ENCODE assay signal across 22 cellular contexts in the genomic region with DNA sequence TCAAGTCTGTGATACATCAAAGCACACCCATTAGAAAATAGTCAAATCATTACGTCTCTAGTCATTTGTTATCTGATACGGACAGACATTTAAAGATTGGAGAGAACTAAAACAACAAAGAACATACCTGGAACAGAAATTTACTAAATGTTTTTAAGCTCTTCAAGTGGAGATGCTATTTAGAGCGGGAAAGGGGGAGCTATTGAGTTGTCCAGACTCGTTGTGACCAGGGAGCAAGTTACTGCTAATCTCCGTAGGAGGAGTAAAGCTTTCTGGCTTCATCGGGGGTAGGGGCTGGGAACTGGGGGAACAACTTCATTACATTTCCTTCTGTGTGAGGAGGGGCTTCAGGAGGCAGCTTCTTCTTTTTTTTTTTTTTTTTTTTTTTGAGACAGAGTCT.
"Had no signal": no experiment of that assay in that cellular context is flagged by ENCODE, and none has a peak within 500 bp of the region (broad histone marks: within the 10 kb centered on the region; RNA-seq: fewer than 3 reads in every experiment).

No MANE protein-coding gene starts in this region.

- ATAC-seq: heart right ventricle; left cardiac atrium; lower lobe of right lung; natural killer cell treated with Interleukin-12 subunit alpha and Interleukin-12 subunit beta and Interleukin-15 and Interleukin-18, amount 100 ng/mL, for 72 hours; right cardiac atrium had no signal

- DNase-seq: cerebellar nuclear complex; colonic mucosa; dermis blood vessel endothelial cell; effector CD4-positive, alpha-beta T cell; foreskin melanocyte; heart right ventricle; immature natural killer cell; left cardiac atrium; left ventricle myocardium inferior; lower lobe of right lung; midbrain; right cardiac atrium; small intestine; stimulated activated CD4-positive, alpha-beta T cell treated with anti-CD3 and anti-CD28 coated beads, Interleukin-12 subunit alpha, Interleukin-12 subunit beta, amount 100 ng/mL, for 4 hours; stimulated activated naive CD4-positive, alpha-beta T cell treated with Interleukin-2 at 50 U/mL for 16 hours; tibial artery; upper lobe of left lung; uterus had no signal

- H3K4me1 ChIP-seq: colonic mucosa, heart right ventricle, left ventricle myocardium inferior, lower lobe of right lung, suprapubic skin, tibial artery, upper lobe of left lung, uterus had no signal

- H3K36me3 Mint-ChIP-seq: immature natural killer cell; natural killer cell treated with Interleukin-12 subunit alpha and Interleukin-12 subunit beta and Interleukin-15 and Interleukin-18, amount 100 ng/mL, for 72 hours had no signal

- H3K27ac Mint-ChIP-seq: immature natural killer cell; memory B cell; natural killer cell treated with Interleukin-12 subunit alpha and Interleukin-12 subunit beta and Interleukin-15 and Interleukin-18, amount 100 ng/mL, for 72 hours had no signal

- H3K27me3 ChIP-seq: colonic mucosa, upper lobe of left lung had no signal

- H3K9me3 ChIP-seq: colonic mucosa, heart right ventricle, left ventricle myocardium inferior, lower lobe of right lung, suprapubic skin, tibial artery, upper lobe of left lung, uterus had no signal

- H3K27ac ChIP-seq: colonic mucosa, heart right ventricle, left ventricle myocardium inferior, lower lobe of right lung, suprapubic skin, tibial artery, upper lobe of left lung, uterus had no signal

- H3K4me3 Mint-ChIP-seq: immature natural killer cell; memory B cell; natural killer cell treated with Interleukin-12 subunit alpha and Interleukin-12 subunit beta and Interleukin-15 and Interleukin-18, amount 100 ng/mL, for 72 hours had no signal

- H3K4me1 Mint-ChIP-seq: immature natural killer cell, memory B cell had no signal

- H3K9me3 Mint-ChIP-seq: immature natural killer cell; memory B cell; natural killer cell treated with Interleukin-12 subunit alpha and Interleukin-12 subunit beta and Interleukin-15 and Interleukin-18, amount 100 ng/mL, for 72 hours had no signal

- H3K4me3 ChIP-seq: colonic mucosa, heart right ventricle, left ventricle myocardium inferior, lower lobe of right lung, suprapubic skin, tibial artery, upper lobe of left lung, uterus had no signal

- FAIRE-seq: keratinocyte, small intestine had no signal

- H3K36me3 ChIP-seq: colonic mucosa, heart right ventricle, left ventricle myocardium inferior, lower lobe of right lung, suprapubic skin, tibial artery, upper lobe of left lung, uterus had no signal
